15 cellular contexts compared by ENCODE assay signal in genomic region chr10:86168256-86168655, GRCh38.
DNase-seq lines count a peak whose midpoint lies in the region; ATAC-seq and TF ChIP-seq lines count a peak whose summit lies in the region.
"Had no signal": no experiment of that assay in that cellular context is flagged by ENCODE, and none has a peak within 500 bp of the region (broad histone marks: within the 10 kb centered on the region; RNA-seq: fewer than 3 reads in every experiment).

No MANE protein-coding gene starts in this region.

- no peak overlapping the region for H3K4me2 ChIP-seq in PC-3 (ENCODE audit: low read length)

- H3K4me1 Mint-ChIP-seq in activated T-cell treated with anti-CD3 and anti-CD28 coated beads, Interleukin-2, amount 50 U/mL, for 24 hours (ENCODE audit: low read depth), result no peaks in the 10 kb centered on the region
- H3K4me1 Mint-ChIP-seq in stimulated activated effector memory CD8-positive, alpha-beta T cell treated with anti-CD3 and anti-CD28 coated beads, Interleukin-12 subunit alpha, Interleukin-12 subunit beta, amount 100 ng/mL, for 72 hours, result no peaks in the 10 kb centered on the region
- peaks cover 2% of the 10 kb centered on the region for H3K4me1 Mint-ChIP-seq in T-helper 17 cell

- H3K9me3 ChIP-seq in T-helper 17 cell (ENCODE audit: control insufficient read depth, low read length, poor library complexity, severe bottlenecking) (no peaks in the 10 kb centered on the region), PC-3 (ENCODE audit: low read length) (no peaks in the 10 kb centered on the region)
- H3K9me3 ChIP-seq: HAP-1 had no signal

- no peaks in the 10 kb centered on the region for H3K79me2 ChIP-seq in PC-3 (ENCODE audit: low read length)

- H3F3A ChIP-seq in PC-3 (ENCODE audit: low read length, unreplicated experiment), result no peaks in the 10 kb centered on the region

- no peak overlapping the region for H2AFZ ChIP-seq in PC-3 (ENCODE audit: low read length)

- BruUV-seq in PC-3 (replicated peaks; lab: Mats Ljungman, UMichigan), result no TSS peak

- peaks cover 14% of the 10 kb centered on the region for H3K27me3 Mint-ChIP-seq in activated T-cell treated with anti-CD3 and anti-CD28 coated beads, Interleukin-2, amount 50 U/mL, for 24 hours
- H3K27me3 Mint-ChIP-seq in T-helper 17 cell, result peaks cover 24% of the 10 kb centered on the region

- CTCF ChIA-PET in PC-3 (lab: Charles Lee), result no interaction called here

- no peak for TF ChIP-seq CTCF in PC-3 (conservative IDR thresholded peaks at IDR 0.05; ENCODE audit: low read depth, low read length)

- no peak overlapping the region for H3K4me3 ChIP-seq in PC-3 (ENCODE audit: low read length)
- H3K4me3 ChIP-seq: HAP-1 had no signal

- no peaks in the 10 kb centered on the region for H4K20me1 ChIP-seq in PC-3 (ENCODE audit: low read length)

- DNase-seq in activated T-cell treated with anti-CD3 and anti-CD28 coated beads, Interleukin-2, amount 50 U/mL, for 24 hours, result peak; percentile 8
- no peak for DNase-seq in activated T-cell treated with anti-CD3 and anti-CD28 coated beads, Interleukin-2, amount 50 U/mL, for 1 hour
- DNase-seq in NCI-H345 treated with DMSO at 0.1 percent for 48 hours (lab: John Stamatoyannopoulos, UW; ENCODE audit: unreplicated experiment), result peak; percentile 28
- peak; percentile 29 for DNase-seq in left kidney (ENCODE audit: low read depth, low spot score)
- DNase-seq in stimulated activated effector memory CD8-positive, alpha-beta T cell treated with anti-CD3 and anti-CD28 coated beads, Interleukin-12 subunit alpha, Interleukin-12 subunit beta, amount 100 ng/mL, for 72 hours (ENCODE audit: low spot score in 2 of 2), result no peak
- no peak for DNase-seq in T-helper 17 cell
- no peak for DNase-seq in PC-3
- DNase-seq: COR-L47, DMS153, IMR-90, NCI-H146, NCI-H2107 had no signal

- H3K4me1 ChIP-seq in PC-3 (ENCODE audit: insufficient read depth, low read length), result no peaks in the 10 kb centered on the region
- H3K4me1 ChIP-seq: HAP-1 had no signal

- H3K4me3 Mint-ChIP-seq in activated T-cell treated with anti-CD3 and anti-CD28 coated beads, Interleukin-2, amount 50 U/mL, for 24 hours, result no peak overlapping the region
- H3K4me3 Mint-ChIP-seq in stimulated activated effector memory CD8-positive, alpha-beta T cell treated with anti-CD3 and anti-CD28 coated beads, Interleukin-12 subunit alpha, Interleukin-12 subunit beta, amount 100 ng/mL, for 72 hours, result no peak overlapping the region
- H3K4me3 Mint-ChIP-seq in T-helper 17 cell, result no peak overlapping the region
- H3K4me3 Mint-ChIP-seq: CD14-positive monocyte had no signal

- no peaks in the 10 kb centered on the region for H3K9me3 Mint-ChIP-seq in activated T-cell treated with anti-CD3 and anti-CD28 coated beads, Interleukin-2, amount 50 U/mL, for 24 hours
- H3K9me3 Mint-ChIP-seq in stimulated activated effector memory CD8-positive, alpha-beta T cell treated with anti-CD3 and anti-CD28 coated beads, Interleukin-12 subunit alpha, Interleukin-12 subunit beta, amount 100 ng/mL, for 72 hours, result no peaks in the 10 kb centered on the region

- H3K36me3 ChIP-seq in PC-3 (ENCODE audit: low read depth, low read length), result no peaks in the 10 kb centered on the region
- H3K36me3 ChIP-seq: HAP-1 had no signal

- H3K9ac ChIP-seq in PC-3 (ENCODE audit: low read length), result no peak overlapping the region

- no peak overlapping the region for H3K27ac Mint-ChIP-seq in activated T-cell treated with anti-CD3 and anti-CD28 coated beads, Interleukin-2, amount 50 U/mL, for 24 hours
- H3K27ac Mint-ChIP-seq in stimulated activated effector memory CD8-positive, alpha-beta T cell treated with anti-CD3 and anti-CD28 coated beads, Interleukin-12 subunit alpha, Interleukin-12 subunit beta, amount 100 ng/mL, for 72 hours, result no peak overlapping the region
- H3K27ac Mint-ChIP-seq in T-helper 17 cell, result no peak overlapping the region
- H3K27ac Mint-ChIP-seq: CD14-positive monocyte had no signal

- H3K27me3 ChIP-seq in PC-3 (ENCODE audit: low read length), result no peaks in the 10 kb centered on the region

- no peaks in the 10 kb centered on the region for H3K9me2 ChIP-seq in PC-3 (replicated peaks; ENCODE audit: low read length)

- no peaks in the 10 kb centered on the region for H3K36me3 Mint-ChIP-seq in activated T-cell treated with anti-CD3 and anti-CD28 coated beads, Interleukin-2, amount 50 U/mL, for 24 hours (ENCODE audit: low read depth)
- H3K36me3 Mint-ChIP-seq in stimulated activated effector memory CD8-positive, alpha-beta T cell treated with anti-CD3 and anti-CD28 coated beads, Interleukin-12 subunit alpha, Interleukin-12 subunit beta, amount 100 ng/mL, for 72 hours, result no peaks in the 10 kb centered on the region
- no peaks in the 10 kb centered on the region for H3K36me3 Mint-ChIP-seq in T-helper 17 cell (ENCODE audit: low read depth)
- H3K36me3 Mint-ChIP-seq: CD14-positive monocyte had no signal

- POLR2A ChIA-PET in PC-3 (lab: Charles Lee; ENCODE audit: unreplicated experiment), result no interaction called here

- intact Hi-C loops in PC-3 (cut with micrococcal nuclease), result no loop called here

- peak; percentile 1 for ATAC-seq in stimulated activated effector memory CD8-positive, alpha-beta T cell treated with anti-CD3 and anti-CD28 coated beads, Interleukin-12 subunit alpha, Interleukin-12 subunit beta, amount 100 ng/mL, for 72 hours
- no peak for ATAC-seq in GM21576 (IDR thresholded peaks at IDR 0.05; ENCODE audit: unreplicated experiment)
- ATAC-seq in T-helper 17 cell, result no peak
- no peak for ATAC-seq in PC-3

- no peak overlapping the region for H3K27ac ChIP-seq in PC-3 (ENCODE audit: low read length)

Comparison
In these comparisons a context has a peak if more than half of its experiments do, and no peak if none do; other contexts are left out.
1. DNase-seq: peak in activated T-cell treated with anti-CD3 and anti-CD28 coated beads, Interleukin-2, amount 50 U/mL, for 24 hours (single experiment), NCI-H345 treated with DMSO at 0.1 percent for 48 hours (single experiment) and left kidney (single experiment); none in activated T-cell treated with anti-CD3 and anti-CD28 coated beads, Interleukin-2, amount 50 U/mL, for 1 hour (single experiment), stimulated activated effector memory CD8-positive, alpha-beta T cell treated with anti-CD3 and anti-CD28 coated beads, Interleukin-12 subunit alpha, Interleukin-12 subunit beta, amount 100 ng/mL, for 72 hours (0 of 2), T-helper 17 cell (0 of 3) and PC-3 (single experiment).